ENCODE assay signal across 11 cellular contexts in genomic region chr6:37135835-37136694, GRCh38. TPM values are rescaled to one million over a fixed set of nuclear protein-coding genes. Genes with fewer than 3 reads are reported as not detected.
DNase-seq lines count a peak whose midpoint lies in the region; ATAC-seq and TF ChIP-seq lines count a peak whose summit lies in the region.
"Had no signal": no experiment of that assay in that cellular context is flagged by ENCODE, and none has a peak within 500 bp of the region (broad histone marks: within the 10 kb centered on the region; RNA-seq: fewer than 3 reads in every experiment).

No MANE protein-coding gene starts in this region.

- H3K36me3 ChIP-seq in breast epithelium = no peaks in the 10 kb centered on the region
- H3K36me3 ChIP-seq in upper lobe of right lung = no peaks in the 10 kb centered on the region

- H3K9me3 ChIP-seq in breast epithelium (no peaks in the 10 kb centered on the region), upper lobe of right lung (no peaks in the 10 kb centered on the region)

- no peaks in the 10 kb centered on the region for H3K9me3 Mint-ChIP-seq in MCF 10A (ENCODE audit: unreplicated experiment)
- H3K9me3 Mint-ChIP-seq in effector memory CD8-positive, alpha-beta T cell = no peaks in the 10 kb centered on the region
- H3K9me3 Mint-ChIP-seq: neural crest cell had no signal

- POLR2A ChIA-PET in MCF 10A (lab: Yijun Ruan, JAX) = interaction anchor here (0.6 to 3.2 kb wide), 5 partner anchors 48 to 112 kb away, joined by 3 to 17 read pairs (median 5); no protein-coding TSS in a partner anchor

- TF ChIP-seq CTCF in MCF 10A (IDR thresholded peaks at IDR 0.05; ENCODE audit: unreplicated experiment) = no peak
- TF ChIP-seq CTCF in breast epithelium (IDR thresholded peaks at IDR 0.05) = no peak
- no peak for TF ChIP-seq CTCF in upper lobe of right lung (IDR thresholded peaks at IDR 0.05)

- H3K27ac ChIP-seq in breast epithelium (no peak overlapping the region), upper lobe of right lung (peak overlapping the region; percentile 58)

- H3K36me3 Mint-ChIP-seq in MCF 10A (ENCODE audit: insufficient read depth, unreplicated experiment) = no peaks in the 10 kb centered on the region
- H3K36me3 Mint-ChIP-seq in effector memory CD8-positive, alpha-beta T cell (ENCODE audit: insufficient read depth) = peaks cover 4% of the 10 kb centered on the region

- H3K4me1 Mint-ChIP-seq in MCF 10A (ENCODE audit: insufficient read depth, unreplicated experiment) = peaks cover 35% of the 10 kb centered on the region
- H3K4me1 Mint-ChIP-seq in effector memory CD8-positive, alpha-beta T cell (ENCODE audit: low read depth in 2 of 2) = peaks cover 33% of the 10 kb centered on the region in 2 donors

- H3K27me3 Mint-ChIP-seq in MCF 10A (ENCODE audit: insufficient read depth, unreplicated experiment) = no peaks in the 10 kb centered on the region
- no peaks in the 10 kb centered on the region for H3K27me3 Mint-ChIP-seq in effector memory CD8-positive, alpha-beta T cell

- peak overlapping the region; percentile 62 for H3K27ac Mint-ChIP-seq in MCF 10A (ENCODE audit: low read depth, unreplicated experiment)
- peak overlapping the region; percentile 98 for H3K27ac Mint-ChIP-seq in effector memory CD8-positive, alpha-beta T cell

- BruUV-seq in MCF 10A (replicated peaks; lab: Mats Ljungman, UMichigan) = no TSS peak

- no peak overlapping the region for H3K4me3 Mint-ChIP-seq in MCF 10A (ENCODE audit: unreplicated experiment)
- no peak overlapping the region for H3K4me3 Mint-ChIP-seq in effector memory CD8-positive, alpha-beta T cell

- intact Hi-C loops in MCF 10A (cut with micrococcal nuclease) (no loop called here), breast epithelium (cut with DNase I; ENCODE audit: low total_unique reads) (no loop called here), upper lobe of right lung (cut with DNase I) (no loop called here)

- TF ChIP-seq POLR2A in breast epithelium (IDR thresholded peaks at IDR 0.05) = no peak

- no peaks in the 10 kb centered on the region for H3K27me3 ChIP-seq in breast epithelium
- H3K27me3 ChIP-seq in upper lobe of right lung = no peaks in the 10 kb centered on the region

- H3K4me1 ChIP-seq in breast epithelium (peaks cover 0 to 5% of the 10 kb centered on the region in 2 donors), upper lobe of right lung (peaks cover 44% of the 10 kb centered on the region)

- no peak for ATAC-seq in effector memory CD8-positive, alpha-beta T cell (replicated peaks)
- ATAC-seq in upper lobe of right lung (peak; percentile 5), GM18502 (IDR thresholded peaks at IDR 0.05; ENCODE audit: poor library complexity, unreplicated experiment) (no peak)

- DNase-seq in MCF 10A (ENCODE audit: unreplicated experiment) = peak; percentile 30
- DNase-seq in breast epithelium (ENCODE audit: low spot score in 2 of 2) = no peak
- DNase-seq in effector memory CD8-positive, alpha-beta T cell = no peak
- peak; percentile 3 for DNase-seq in mesenteric fat pad (ENCODE audit: low spot score)
- no peak for DNase-seq in upper lobe of right lung
- no peak for DNase-seq in middle frontal gyrus (ENCODE audit: extremely low spot score, low spot score)
- no peak for DNase-seq in NAMALWA (ENCODE audit: low spot score)
- DNase-seq: activated CD4-positive, alpha-beta T cell treated with anti-CD3 and anti-CD28 coated beads, Interleukin-2, amount 50 U/mL, for 4 hours; SHP77 had no signal

- H3K4me3 ChIP-seq in breast epithelium (no peak overlapping the region), upper lobe of right lung (no peak overlapping the region)

- CTCF ChIA-PET in MCF 10A (lab: Yijun Ruan, JAX) = interaction anchor here (0.6 to 4.0 kb wide), 3 partner anchors 35 to 1651 kb away, joined by 3 to 16 read pairs (median 3); no protein-coding TSS in a partner anchor

RNA-seq across cellular contexts. Expression of gene PIM1, which starts 33.9 kb away (rescaled TPM):
- 6.0 and 6.2 TPM in 2 replicates for total RNA-seq in MCF 10A (2022)
- 10 to 100 TPM; 17.4 to 56.0 (median 31.6) TPM for total RNA-seq in breast epithelium
- 213 TPM for total RNA-seq in mesenteric fat pad
- 55.3 TPM for total RNA-seq in upper lobe of right lung

Comparison
In these comparisons a context has a peak if more than half of its experiments do, and no peak if none do; other contexts are left out.
1. DNase-seq: peak in MCF 10A (single experiment) and mesenteric fat pad (single experiment); none in breast epithelium (0 of 2), effector memory CD8-positive, alpha-beta T cell (0 of 3), upper lobe of right lung (single experiment), middle frontal gyrus (single experiment) and NAMALWA (single experiment).